ENCODE assay signal across 13 cellular contexts in the genomic region with DNA sequence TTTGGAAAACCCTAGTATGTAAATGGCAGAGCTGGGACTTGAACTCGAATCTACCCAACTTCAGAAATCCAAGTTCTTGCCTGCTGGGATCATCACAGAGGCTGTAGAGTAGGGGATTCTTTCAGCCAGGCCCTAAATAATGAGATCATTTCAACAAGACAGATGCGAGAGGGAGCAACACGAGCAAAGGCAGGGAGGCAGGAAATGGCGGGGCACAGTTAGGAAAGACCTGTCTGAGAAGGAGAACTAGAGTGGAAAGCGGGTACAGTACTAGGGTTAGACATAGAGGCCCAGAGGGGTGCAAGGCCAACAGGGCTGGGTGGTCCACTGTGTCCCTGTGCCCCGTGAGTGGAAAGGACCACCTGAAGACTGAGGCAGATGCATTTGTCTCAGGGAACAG. TPM values are rescaled to one million over a fixed set of nuclear protein-coding genes. Genes with fewer than 3 reads are reported as not detected.
DNase-seq lines count a peak whose midpoint lies in the region; ATAC-seq and TF ChIP-seq lines count a peak whose summit lies in the region.
"Had no signal": no experiment of that assay in that cellular context is flagged by ENCODE, and none has a peak within 500 bp of the region (broad histone marks: within the 10 kb centered on the region; RNA-seq: fewer than 3 reads in every experiment).

No MANE protein-coding gene starts in this region.

- TF ChIP-seq POLR2A in NB4 (IDR thresholded peaks at IDR 0.05; ENCODE audit: extremely low read depth, insufficient read length), result no peak

- TF ChIP-seq CTCF in NB4 (IDR thresholded peaks at IDR 0.05; ENCODE audit: low read depth, low read length), result no peak
- no peak for TF ChIP-seq CTCF in osteoblast (IDR thresholded peaks at IDR 0.05; ENCODE audit: extremely low read depth, low read depth, low read length)
- TF ChIP-seq CTCF in omental fat pad (IDR thresholded peaks at IDR 0.05), result no peak

- H3K4me3 ChIP-seq in NB4 (ENCODE audit: low read depth, low read length) (no peak overlapping the region), osteoblast (ENCODE audit: insufficient read depth, low read length) (no peak overlapping the region)
- H3K4me3 ChIP-seq: PC-9 had no signal

- H3K36me3 ChIP-seq in osteoblast (ENCODE audit: insufficient read depth, low read length), result no peaks in the 10 kb centered on the region

- no peak overlapping the region for H2AFZ ChIP-seq in osteoblast (ENCODE audit: low read length)
- H2AFZ ChIP-seq: PC-9 had no signal

- H3K4me1 ChIP-seq in osteoblast (ENCODE audit: insufficient read depth, low read length), result peaks cover 27% of the 10 kb centered on the region

- H3K27me3 ChIP-seq in osteoblast (ENCODE audit: insufficient read depth, low read length), result no peaks in the 10 kb centered on the region

- DNase-seq in EL (peak; percentile 18), NB4 (ENCODE audit: low read depth) (peak; percentile 60), osteoblast (ENCODE audit: insufficient read length, low spot score, missing footprints) (no peak), NCI-H1048 (lab: John Stamatoyannopoulos, UW) (no peak), omental fat pad (ENCODE audit: low spot score) (no peak)
- DNase-seq: activated B cell treated with CpG ODN at 0.5 μM for 24 hours; activated gamma-delta T cell; effector CD4-positive, alpha-beta T cell; GOT3; mesenchymal stem cell had no signal

- peak overlapping the region; percentile 1 for H3K4me2 ChIP-seq in osteoblast (ENCODE audit: insufficient read depth, low read length)

- peak overlapping the region; percentile 89 for H3K27ac ChIP-seq in cingulate gyrus (ENCODE audit: low read depth, low read length)
- H3K27ac ChIP-seq in osteoblast (ENCODE audit: low read depth, low read length), result no peak overlapping the region
- H3K27ac ChIP-seq: PC-9 had no signal

- H3K9me3 ChIP-seq in osteoblast (ENCODE audit: low read depth, low read length), result no peaks in the 10 kb centered on the region

- peaks cover 10% of the 10 kb centered on the region for H3K79me2 ChIP-seq in osteoblast (ENCODE audit: insufficient read depth, low read length)

- ATAC-seq in HG02938 (IDR thresholded peaks at IDR 0.05; ENCODE audit: unreplicated experiment) (no peak), omental fat pad (ENCODE audit: low FRiP score) (no peak)

- peaks cover 3% of the 10 kb centered on the region for H4K20me1 ChIP-seq in osteoblast (ENCODE audit: insufficient read depth, low read length)

RNA-seq across cellular contexts. Expression of gene MVB12B, which starts 46.1 kb away (rescaled TPM):
- total RNA-seq in osteoblast (5.4 and 8.0 TPM in 2 replicates), omental fat pad (10 to 100 TPM in 2 of 4 donors, 1 to 10 TPM in 2; 5.5 to 21.4 (median 11.6) TPM)

Comparison
In these comparisons a context has a peak if more than half of its experiments do, and no peak if none do; other contexts are left out.
1. DNase-seq: peak in EL (single experiment) and NB4 (single experiment); none in osteoblast (single experiment), NCI-H1048 (single experiment) and omental fat pad (single experiment).